34 cellular contexts compared by ENCODE assay signal in the genomic region with DNA sequence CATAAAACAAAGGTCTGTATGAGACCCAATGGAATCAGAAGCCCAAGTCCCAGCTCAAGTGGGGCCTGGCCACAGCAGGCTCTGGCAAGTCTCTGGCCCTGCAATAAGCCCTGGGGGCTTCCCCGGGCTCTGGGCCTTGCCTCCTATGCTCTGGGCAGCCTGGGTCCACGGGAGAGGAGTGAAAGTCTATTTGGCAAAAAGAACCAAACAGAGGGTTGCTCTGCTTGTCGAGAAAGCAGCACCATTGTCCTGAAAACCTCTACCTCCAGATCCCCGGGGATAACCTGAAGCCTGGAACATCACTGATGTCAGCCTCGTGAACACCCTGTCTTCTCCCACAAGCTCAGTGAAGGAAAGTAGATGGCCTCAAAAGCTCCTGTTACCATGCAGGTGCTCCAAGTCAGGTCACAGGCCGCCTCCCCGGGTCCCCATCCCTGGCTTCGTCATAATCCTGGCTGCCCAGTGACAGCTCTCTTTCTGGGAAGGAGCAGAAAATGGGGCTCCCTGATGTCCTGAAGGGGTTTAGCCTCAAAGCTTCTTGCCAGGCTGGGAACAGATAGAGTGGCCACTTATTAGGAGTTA.
"Had no signal": no experiment of that assay in that cellular context is flagged by ENCODE, and none has a peak within 500 bp of the region (broad histone marks: within the 10 kb centered on the region; RNA-seq: fewer than 3 reads in every experiment).

No MANE protein-coding gene starts in this region.

- H3K4me3 Mint-ChIP-seq: activated CD4-positive, alpha-beta memory T cell treated with anti-CD3 and anti-CD28 coated beads for 36 hours; activated CD4-positive, alpha-beta T cell treated with anti-CD3 and anti-CD28 coated beads for 36 hours; activated CD4-positive, alpha-beta T cell treated with anti-CD3 and anti-CD28 coated beads, Interleukin-2, amount 10 ng/mL, durations not matched to agents 24 days and 14 days; activated CD8-positive, alpha-beta memory T cell treated with anti-CD3 and anti-CD28 coated beads, Interleukin-2, amount 10 ng/mL, durations not matched to agents 7 days and 5 days; activated CD8-positive, alpha-beta T cell treated with anti-CD3 and anti-CD28 coated beads, Interleukin-2, amount 10 ng/mL, durations not matched to agents 7 days and 5 days; activated naive CD4-positive, alpha-beta T cell treated with anti-CD3 and anti-CD28 coated beads for 36 hours; activated naive CD4-positive, alpha-beta T cell treated with anti-CD3 and anti-CD28 coated beads, Interleukin-2, amount 50 U/mL, for 24 hours; activated naive CD8-positive, alpha-beta T cell treated with anti-CD3 and anti-CD28 coated beads for 36 hours; activated naive CD8-positive, alpha-beta T cell treated with anti-CD3 and anti-CD28 coated beads, Interleukin-2, amount 50 U/mL, for 24 hours; activated T-helper 1 cell treated with anti-CD3 and anti-CD28 coated beads, Interleukin-12 subunit alpha, Interleukin-12 subunit beta, Interleukin-2, Interleukin-4 antibody, amounts not matched to agents 30 ng/mL and 10 ng/mL and 1 ng/mL, durations not matched to agents 14 hours and 24 hours and 36 hours; brain had no signal

- H3K27me3 ChIP-seq: adrenal gland, breast epithelium, colonic mucosa, foreskin keratinocyte, gastrocnemius medialis, heart left ventricle had no signal

- H3K27ac Mint-ChIP-seq: activated CD4-positive, alpha-beta memory T cell treated with anti-CD3 and anti-CD28 coated beads for 36 hours; activated CD4-positive, alpha-beta T cell treated with anti-CD3 and anti-CD28 coated beads for 36 hours; activated CD4-positive, alpha-beta T cell treated with anti-CD3 and anti-CD28 coated beads, Interleukin-2, amount 10 ng/mL, durations not matched to agents 24 days and 14 days; activated CD8-positive, alpha-beta memory T cell treated with anti-CD3 and anti-CD28 coated beads, Interleukin-2, amount 10 ng/mL, durations not matched to agents 7 days and 5 days; activated CD8-positive, alpha-beta T cell treated with anti-CD3 and anti-CD28 coated beads, Interleukin-2, amount 10 ng/mL, durations not matched to agents 7 days and 5 days; activated naive CD4-positive, alpha-beta T cell treated with anti-CD3 and anti-CD28 coated beads for 36 hours; activated naive CD4-positive, alpha-beta T cell treated with anti-CD3 and anti-CD28 coated beads, Interleukin-2, amount 50 U/mL, for 24 hours; activated naive CD8-positive, alpha-beta T cell treated with anti-CD3 and anti-CD28 coated beads for 36 hours; activated naive CD8-positive, alpha-beta T cell treated with anti-CD3 and anti-CD28 coated beads, Interleukin-2, amount 50 U/mL, for 24 hours; activated T-helper 1 cell treated with anti-CD3 and anti-CD28 coated beads, Interleukin-12 subunit alpha, Interleukin-12 subunit beta, Interleukin-2, Interleukin-4 antibody, amounts not matched to agents 30 ng/mL and 10 ng/mL and 1 ng/mL, durations not matched to agents 14 hours and 24 hours and 36 hours; activated T-helper 2 cell treated with anti-CD3 and anti-CD28 coated beads, Interferon-gamma antibody, Interleukin-2, Interleukin-4, amounts not matched to agents 10 μg/mL and 5 μg/mL and 100 μg/mL, durations not matched to agents 14 hours and 24 hours and 36 hours; brain had no signal

- DNase-seq: activated CD4-positive, alpha-beta memory T cell treated with anti-CD3 and anti-CD28 coated beads for 36 hours; activated CD4-positive, alpha-beta T cell treated with anti-CD3 and anti-CD28 coated beads for 36 hours; activated CD4-positive, alpha-beta T cell treated with anti-CD3 and anti-CD28 coated beads, Interleukin-2, amount 10 ng/mL, durations not matched to agents 24 days and 14 days; activated CD4-positive, CD25-positive, alpha-beta regulatory T cell; activated CD4-positive, CD25-positive, alpha-beta regulatory T cell treated with anti-CD3 and anti-CD28 coated beads, Interleukin-2, amount 50 U/mL, for 72 hours; activated CD8-positive, alpha-beta memory T cell treated with anti-CD3 and anti-CD28 coated beads, Interleukin-2, amount 10 ng/mL, durations not matched to agents 7 days and 5 days; activated CD8-positive, alpha-beta memory T cell treated with anti-CD3 and anti-CD28 coated beads, Interleukin-2, amount 50 U/mL, for 4 hours; activated CD8-positive, alpha-beta T cell treated with anti-CD3 and anti-CD28 coated beads, Interleukin-2, amount 10 ng/mL, durations not matched to agents 7 days and 5 days; activated effector memory CD4-positive, alpha-beta T cell treated with anti-CD3 and anti-CD28 coated beads, Interleukin-2, amount 50 U/mL, for 16 hours; activated naive CD4-positive, alpha-beta T cell treated with anti-CD3 and anti-CD28 coated beads for 36 hours; activated naive CD8-positive, alpha-beta T cell treated with anti-CD3 and anti-CD28 coated beads for 36 hours; activated naive CD8-positive, alpha-beta T cell treated with anti-CD3 and anti-CD28 coated beads, Interleukin-2, amount 50 U/mL, for 24 hours; activated T-cell treated with anti-CD3 and anti-CD28 coated beads, Interleukin-2, amount 50 U/mL, for 1 hour; activated T-cell treated with anti-CD3 and anti-CD28 coated beads, Interleukin-2, amount 50 U/mL, for 48 hours; adrenal gland; amygdala; aorta; central memory CD4-positive, alpha-beta T cell; cerebellar nuclear complex; colonic mucosa; effector CD8-positive, alpha-beta T cell; foreskin keratinocyte; gastrocnemius medialis; glutamatergic neuron; heart left ventricle; T-helper 1 cell; T-helper 2 cell had no signal

- H3K27ac ChIP-seq: adrenal gland, breast epithelium, cardiac muscle cell, colonic mucosa, foreskin keratinocyte, gastrocnemius medialis, heart left ventricle had no signal

- H3K9me3 Mint-ChIP-seq: activated CD4-positive, alpha-beta memory T cell treated with anti-CD3 and anti-CD28 coated beads for 36 hours; activated CD4-positive, alpha-beta T cell treated with anti-CD3 and anti-CD28 coated beads, Interleukin-2, amount 10 ng/mL, durations not matched to agents 24 days and 14 days; activated naive CD4-positive, alpha-beta T cell treated with anti-CD3 and anti-CD28 coated beads for 36 hours; activated naive CD4-positive, alpha-beta T cell treated with anti-CD3 and anti-CD28 coated beads, Interleukin-2, amount 50 U/mL, for 24 hours; activated naive CD8-positive, alpha-beta T cell treated with anti-CD3 and anti-CD28 coated beads for 36 hours; activated naive CD8-positive, alpha-beta T cell treated with anti-CD3 and anti-CD28 coated beads, Interleukin-2, amount 50 U/mL, for 24 hours; activated T-helper 1 cell treated with anti-CD3 and anti-CD28 coated beads, Interleukin-12 subunit alpha, Interleukin-12 subunit beta, Interleukin-2, Interleukin-4 antibody, amounts not matched to agents 30 ng/mL and 10 ng/mL and 1 ng/mL, durations not matched to agents 14 hours and 24 hours and 36 hours; activated T-helper 2 cell treated with anti-CD3 and anti-CD28 coated beads, Interferon-gamma antibody, Interleukin-2, Interleukin-4, amounts not matched to agents 10 μg/mL and 5 μg/mL and 100 μg/mL, durations not matched to agents 14 hours and 24 hours and 36 hours had no signal

- H3K4me3 ChIP-seq: adrenal gland, breast epithelium, cardiac muscle cell, colonic mucosa, gastrocnemius medialis, heart left ventricle had no signal

- H3K36me3 Mint-ChIP-seq: activated CD4-positive, alpha-beta memory T cell treated with anti-CD3 and anti-CD28 coated beads for 36 hours; brain had no signal

- H3K9me3 ChIP-seq: adrenal gland, breast epithelium, colonic mucosa, gastrocnemius medialis had no signal

- H3K4me1 ChIP-seq: breast epithelium, colonic mucosa, foreskin keratinocyte had no signal

- ATAC-seq: activated CD4-positive, alpha-beta T cell treated with anti-CD3 and anti-CD28 coated beads for 36 hours; activated CD8-positive, alpha-beta memory T cell treated with anti-CD3 and anti-CD28 coated beads, Interleukin-2, amount 10 ng/mL, durations not matched to agents 7 days and 5 days; activated CD8-positive, alpha-beta T cell treated with anti-CD3 and anti-CD28 coated beads, Interleukin-2, amount 10 ng/mL, durations not matched to agents 7 days and 5 days; activated naive CD8-positive, alpha-beta T cell treated with anti-CD3 and anti-CD28 coated beads, Interleukin-2, amount 50 U/mL, for 24 hours; esophagus mucosa; gastrocnemius medialis; heart left ventricle had no signal

- H3K36me3 ChIP-seq: adrenal gland, breast epithelium, cardiac muscle cell, colonic mucosa, gastrocnemius medialis, heart left ventricle had no signal

- H3K27me3 Mint-ChIP-seq: activated CD4-positive, alpha-beta T cell treated with anti-CD3 and anti-CD28 coated beads for 36 hours; activated CD4-positive, alpha-beta T cell treated with anti-CD3 and anti-CD28 coated beads, Interleukin-2, amount 10 ng/mL, durations not matched to agents 24 days and 14 days; activated CD8-positive, alpha-beta memory T cell treated with anti-CD3 and anti-CD28 coated beads, Interleukin-2, amount 10 ng/mL, durations not matched to agents 7 days and 5 days; activated naive CD4-positive, alpha-beta T cell treated with anti-CD3 and anti-CD28 coated beads, Interleukin-2, amount 50 U/mL, for 24 hours; activated naive CD8-positive, alpha-beta T cell treated with anti-CD3 and anti-CD28 coated beads for 36 hours; activated naive CD8-positive, alpha-beta T cell treated with anti-CD3 and anti-CD28 coated beads, Interleukin-2, amount 50 U/mL, for 24 hours had no signal
